1 cellular context compared by ENCODE assay signal in genomic region chr1:22662318-22662717, GRCh38.
TF ChIP-seq lines count a peak whose summit lies in the region.

No MANE protein-coding gene starts in this region.

TF ChIP-seq in K562, 482 proteins besides CTCF, POLR2A, EP300 and RAD21 (continues in another document):
- TF ChIP-seq KLF1 (tag; IDR thresholded peaks at IDR 0.05) (no peak), ZNF408 (CRISPR knock-in tag; IDR thresholded peaks at IDR 0.05; ENCODE audit: low read depth) (no peak), ZNF445 (CRISPR knock-in tag; IDR thresholded peaks at IDR 0.05; ENCODE audit: low read depth) (no peak), CTCFL (IDR thresholded peaks at IDR 0.05; ENCODE audit: borderline replicate concordance, insufficient read depth, low read depth, low read length, poor library complexity, severe bottlenecking) (no peak), PURB (CRISPR knock-in tag; IDR thresholded peaks at IDR 0.05; ENCODE audit: low read depth) (no peak), CREB5 (CRISPR knock-in tag; IDR thresholded peaks at IDR 0.05) (no peak), IFI16 (CRISPR knock-in tag; IDR thresholded peaks at IDR 0.05) (no peak), OTX1 (CRISPR knock-in tag; IDR thresholded peaks at IDR 0.05) (no peak), MEIS2 (IDR thresholded peaks at IDR 0.05; ENCODE audit: partially characterized antibody) (peak; percentile 79), ARNT (IDR thresholded peaks at IDR 0.05) (no peak), MAFF (IDR thresholded peaks at IDR 0.05; ENCODE audit: low read length) (no peak), USF1 (CRISPR knock-in tag; IDR thresholded peaks at IDR 0.05) (no peak), KDM4B (IDR thresholded peaks at IDR 0.05; ENCODE audit: borderline replicate concordance in 2 of 2, low read depth in 1 of 2) (no peak), EHMT2 (IDR thresholded peaks at IDR 0.05) (no peak), ZNF3 (CRISPR knock-in tag; IDR thresholded peaks at IDR 0.05) (no peak), ELF4 (CRISPR knock-in tag; IDR thresholded peaks at IDR 0.05) (no peak), CTBP1 (IDR thresholded peaks at IDR 0.05; ENCODE audit: borderline replicate concordance) (no peak), SREBF2 (CRISPR knock-in tag; IDR thresholded peaks at IDR 0.05) (no peak), ZNF551 (CRISPR knock-in tag; IDR thresholded peaks at IDR 0.05) (no peak), ZNF41 (CRISPR knock-in tag; conservative IDR thresholded peaks at IDR 0.05) (no peak), TSHZ1 (CRISPR knock-in tag; IDR thresholded peaks at IDR 0.05) (0 out of 2 replicates have a peak, but pooled peaks have one; percentile 38), MED1 (CRISPR knock-in tag; IDR thresholded peaks at IDR 0.05; ENCODE audit: borderline replicate concordance) (no peak), FUS (optimal IDR thresholded peaks at IDR 0.05; ENCODE audit: low read depth, low read length) (no peak), NR4A1 (CRISPR knock-in tag; IDR thresholded peaks at IDR 0.05) (no peak), NR4A1 (tag; IDR thresholded peaks at IDR 0.05) (no peak), HIVEP1 (CRISPR knock-in tag; IDR thresholded peaks at IDR 0.05) (no peak), CEBPG (CRISPR knock-in tag; IDR thresholded peaks at IDR 0.05) (no peak), CEBPG (tag; conservative IDR thresholded peaks at IDR 0.05 in 1 of 2, IDR thresholded peaks at IDR 0.05 in 1 of 2) (no peak), PREB (CRISPR knock-in tag; IDR thresholded peaks at IDR 0.05) (no peak), SP2 (IDR thresholded peaks at IDR 0.05; ENCODE audit: extremely low read depth, low read depth, low read length, poor library complexity, severe bottlenecking) (peak; percentile 42), SRSF7 (optimal IDR thresholded peaks at IDR 0.05; ENCODE audit: low read depth, low read length) (no peak), THAP7 (CRISPR knock-in tag; IDR thresholded peaks at IDR 0.05) (no peak), SNRNP70 (optimal IDR thresholded peaks at IDR 0.05; ENCODE audit: low read depth, low read length) (no peak), NFYB (IDR thresholded peaks at IDR 0.05; ENCODE audit: extremely low read depth, insufficient read length) (peak; percentile 38), CBX1 (IDR thresholded peaks at IDR 0.05; ENCODE audit: low read depth) (no peak), SETDB1 (IDR thresholded peaks at IDR 0.05; ENCODE audit: low read length) (no peak), ASH1L (IDR thresholded peaks at IDR 0.05; ENCODE audit: borderline replicate concordance, low read depth, partially characterized antibody) (peak; percentile 55)
- TF ChIP-seq, protein P1, sequence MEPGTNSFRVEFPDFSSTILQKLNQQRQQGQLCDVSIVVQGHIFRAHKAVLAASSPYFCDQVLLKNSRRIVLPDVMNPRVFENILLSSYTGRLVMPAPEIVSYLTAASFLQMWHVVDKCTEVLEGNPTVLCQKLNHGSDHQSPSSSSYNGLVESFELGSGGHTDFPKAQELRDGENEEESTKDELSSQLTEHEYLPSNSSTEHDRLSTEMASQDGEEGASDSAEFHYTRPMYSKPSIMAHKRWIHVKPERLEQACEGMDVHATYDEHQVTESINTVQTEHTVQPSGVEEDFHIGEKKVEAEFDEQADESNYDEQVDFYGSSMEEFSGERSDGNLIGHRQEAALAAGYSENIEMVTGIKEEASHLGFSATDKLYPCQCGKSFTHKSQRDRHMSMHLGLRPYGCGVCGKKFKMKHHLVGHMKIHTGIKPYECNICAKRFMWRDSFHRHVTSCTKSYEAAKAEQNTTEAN (CRISPR knock-in tag; IDR thresholded peaks at IDR 0.05): no peak
- TF ChIP-seq, protein P2, sequence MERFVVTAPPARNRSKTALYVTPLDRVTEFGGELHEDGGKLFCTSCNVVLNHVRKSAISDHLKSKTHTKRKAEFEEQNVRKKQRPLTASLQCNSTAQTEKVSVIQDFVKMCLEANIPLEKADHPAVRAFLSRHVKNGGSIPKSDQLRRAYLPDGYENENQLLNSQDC (CRISPR knock-in tag; IDR thresholded peaks at IDR 0.05): no peak
- TF ChIP-seq, protein P3, sequence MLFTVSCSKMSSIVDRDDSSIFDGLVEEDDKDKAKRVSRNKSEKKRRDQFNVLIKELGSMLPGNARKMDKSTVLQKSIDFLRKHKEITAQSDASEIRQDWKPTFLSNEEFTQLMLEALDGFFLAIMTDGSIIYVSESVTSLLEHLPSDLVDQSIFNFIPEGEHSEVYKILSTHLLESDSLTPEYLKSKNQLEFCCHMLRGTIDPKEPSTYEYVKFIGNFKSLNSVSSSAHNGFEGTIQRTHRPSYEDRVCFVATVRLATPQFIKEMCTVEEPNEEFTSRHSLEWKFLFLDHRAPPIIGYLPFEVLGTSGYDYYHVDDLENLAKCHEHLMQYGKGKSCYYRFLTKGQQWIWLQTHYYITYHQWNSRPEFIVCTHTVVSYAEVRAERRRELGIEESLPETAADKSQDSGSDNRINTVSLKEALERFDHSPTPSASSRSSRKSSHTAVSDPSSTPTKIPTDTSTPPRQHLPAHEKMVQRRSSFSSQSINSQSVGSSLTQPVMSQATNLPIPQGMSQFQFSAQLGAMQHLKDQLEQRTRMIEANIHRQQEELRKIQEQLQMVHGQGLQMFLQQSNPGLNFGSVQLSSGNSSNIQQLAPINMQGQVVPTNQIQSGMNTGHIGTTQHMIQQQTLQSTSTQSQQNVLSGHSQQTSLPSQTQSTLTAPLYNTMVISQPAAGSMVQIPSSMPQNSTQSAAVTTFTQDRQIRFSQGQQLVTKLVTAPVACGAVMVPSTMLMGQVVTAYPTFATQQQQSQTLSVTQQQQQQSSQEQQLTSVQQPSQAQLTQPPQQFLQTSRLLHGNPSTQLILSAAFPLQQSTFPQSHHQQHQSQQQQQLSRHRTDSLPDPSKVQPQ (CRISPR knock-in tag; IDR thresholded peaks at IDR 0.05; ENCODE audit: borderline replicate concordance): no peak
- TF ChIP-seq, protein P4, sequence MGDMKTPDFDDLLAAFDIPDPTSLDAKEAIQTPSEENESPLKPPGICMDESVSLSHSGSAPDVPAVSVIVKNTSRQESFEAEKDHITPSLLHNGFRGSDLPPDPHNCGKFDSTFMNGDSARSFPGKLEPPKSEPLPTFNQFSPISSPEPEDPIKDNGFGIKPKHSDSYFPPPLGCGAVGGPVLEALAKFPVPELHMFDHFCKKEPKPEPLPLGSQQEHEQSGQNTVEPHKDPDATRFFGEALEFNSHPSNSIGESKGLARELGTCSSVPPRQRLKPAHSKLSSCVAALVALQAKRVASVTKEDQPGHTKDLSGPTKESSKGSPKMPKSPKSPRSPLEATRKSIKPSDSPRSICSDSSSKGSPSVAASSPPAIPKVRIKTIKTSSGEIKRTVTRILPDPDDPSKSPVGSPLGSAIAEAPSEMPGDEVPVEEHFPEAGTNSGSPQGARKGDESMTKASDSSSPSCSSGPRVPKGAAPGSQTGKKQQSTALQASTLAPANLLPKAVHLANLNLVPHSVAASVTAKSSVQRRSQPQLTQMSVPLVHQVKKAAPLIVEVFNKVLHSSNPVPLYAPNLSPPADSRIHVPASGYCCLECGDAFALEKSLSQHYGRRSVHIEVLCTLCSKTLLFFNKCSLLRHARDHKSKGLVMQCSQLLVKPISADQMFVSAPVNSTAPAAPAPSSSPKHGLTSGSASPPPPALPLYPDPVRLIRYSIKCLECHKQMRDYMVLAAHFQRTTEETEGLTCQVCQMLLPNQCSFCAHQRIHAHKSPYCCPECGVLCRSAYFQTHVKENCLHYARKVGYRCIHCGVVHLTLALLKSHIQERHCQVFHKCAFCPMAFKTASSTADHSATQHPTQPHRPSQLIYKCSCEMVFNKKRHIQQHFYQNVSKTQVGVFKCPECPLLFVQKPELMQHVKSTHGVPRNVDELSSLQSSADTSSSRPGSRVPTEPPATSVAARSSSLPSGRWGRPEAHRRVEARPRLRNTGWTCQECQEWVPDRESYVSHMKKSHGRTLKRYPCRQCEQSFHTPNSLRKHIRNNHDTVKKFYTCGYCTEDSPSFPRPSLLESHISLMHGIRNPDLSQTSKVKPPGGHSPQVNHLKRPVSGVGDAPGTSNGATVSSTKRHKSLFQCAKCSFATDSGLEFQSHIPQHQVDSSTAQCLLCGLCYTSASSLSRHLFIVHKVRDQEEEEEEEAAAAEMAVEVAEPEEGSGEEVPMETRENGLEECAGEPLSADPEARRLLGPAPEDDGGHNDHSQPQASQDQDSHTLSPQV (IDR thresholded peaks at IDR 0.05): no peak
- TF ChIP-seq, protein P5, sequence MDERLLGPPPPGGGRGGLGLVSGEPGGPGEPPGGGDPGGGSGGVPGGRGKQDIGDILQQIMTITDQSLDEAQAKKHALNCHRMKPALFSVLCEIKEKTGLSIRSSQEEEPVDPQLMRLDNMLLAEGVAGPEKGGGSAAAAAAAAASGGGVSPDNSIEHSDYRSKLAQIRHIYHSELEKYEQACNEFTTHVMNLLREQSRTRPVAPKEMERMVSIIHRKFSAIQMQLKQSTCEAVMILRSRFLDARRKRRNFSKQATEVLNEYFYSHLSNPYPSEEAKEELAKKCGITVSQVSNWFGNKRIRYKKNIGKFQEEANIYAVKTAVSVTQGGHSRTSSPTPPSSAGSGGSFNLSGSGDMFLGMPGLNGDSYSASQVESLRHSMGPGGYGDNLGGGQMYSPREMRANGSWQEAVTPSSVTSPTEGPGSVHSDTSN (CRISPR knock-in tag; IDR thresholded peaks at IDR 0.05; ENCODE audit: low read depth): peak; percentile 14; the same call in 1 of the 2 replicates
- TF ChIP-seq, protein P5 (tag; conservative IDR thresholded peaks at IDR 0.05; ENCODE audit: low read depth): peak; percentile 86
